In genomic region chr5:61277190-61277589, GRCh38 we compare ENCODE assay signal across 8 cellular contexts. TPM values are rescaled to one million over a fixed set of nuclear protein-coding genes. Genes with fewer than 3 reads are reported as not detected.
DNase-seq lines count a peak whose midpoint lies in the region; ATAC-seq and TF ChIP-seq lines count a peak whose summit lies in the region.

No MANE protein-coding gene starts in this region.

- no peaks in the 10 kb centered on the region for H3K36me3 Mint-ChIP-seq in activated naive CD4-positive, alpha-beta T cell treated with anti-CD3 and anti-CD28 coated beads, Interleukin-2, amount 50 U/mL, for 72 hours

- H3K27me3 ChIP-seq in kidney epithelial cell (ENCODE audit: control insufficient read depth, insufficient read depth, low read length) = no peaks in the 10 kb centered on the region

- ATAC-seq in activated naive CD4-positive, alpha-beta T cell treated with anti-CD3 and anti-CD28 coated beads, Interleukin-2, amount 50 U/mL, for 72 hours = peak; percentile 28 to 29

- TF ChIP-seq CTCF in GM20000 (IDR thresholded peaks at IDR 0.05; ENCODE audit: extremely low read depth, missing control alignments) (no peak), kidney epithelial cell (IDR thresholded peaks at IDR 0.05; ENCODE audit: insufficient read depth, low read length, poor library complexity, severe bottlenecking) (peak; percentile 44)

- H3K36me3 ChIP-seq in kidney epithelial cell (ENCODE audit: control insufficient read depth, insufficient read depth, low read length) = no peaks in the 10 kb centered on the region

- peak; percentile 28 for DNase-seq in AG08395 (ENCODE audit: low spot score)
- peak; percentile 43 for DNase-seq in GM20000 (ENCODE audit: low spot score)
- no peak for DNase-seq in activated naive CD4-positive, alpha-beta T cell treated with anti-CD3 and anti-CD28 coated beads, Interleukin-2, amount 50 U/mL, for 72 hours (ENCODE audit: low spot score in 2 of 2)
- no peak for DNase-seq in kidney epithelial cell (ENCODE audit: low read depth)
- DNase-seq in SIG-M5 treated with dmso at 0.1 percent for 504 hours (lab: John Stamatoyannopoulos, UW; ENCODE audit: unreplicated experiment) = no peak
- DNase-seq in NCI-H524 treated with DMSO at 0.1 percent for 48 hours (lab: John Stamatoyannopoulos, UW) = no peak
- no peak for DNase-seq in GF-D8 (lab: John Stamatoyannopoulos, UW)
- DNase-seq in kidney glomerular epithelial cell (lab: John Stamatoyannopoulos, UW) = no peak

- H3K9me3 Mint-ChIP-seq in activated naive CD4-positive, alpha-beta T cell treated with anti-CD3 and anti-CD28 coated beads, Interleukin-2, amount 50 U/mL, for 72 hours = peaks cover 0 to 5% of the 10 kb centered on the region in 2 donors

- no peak overlapping the region for H3K4me3 ChIP-seq in kidney epithelial cell (ENCODE audit: low read depth, low read length)

- peak overlapping the region; percentile 58 to 81 for H3K27ac Mint-ChIP-seq in activated naive CD4-positive, alpha-beta T cell treated with anti-CD3 and anti-CD28 coated beads, Interleukin-2, amount 50 U/mL, for 72 hours

RNA-seq across cellular contexts. Expression of gene ZSWIM6, which starts 54.9 kb away (rescaled TPM):
- 1 to 10 TPM; 5.3 to 6.2 TPM for total RNA-seq in activated naive CD4-positive, alpha-beta T cell treated with anti-CD3 and anti-CD28 coated beads, Interleukin-2, amount 50 U/mL, for 72 hours
- total RNA-seq in kidney epithelial cell = 18.5 and 22.5 TPM in 2 replicates

Comparison
In these comparisons a context has a peak if more than half of its experiments do, and no peak if none do; other contexts are left out.
1. DNase-seq: peak in AG08395 (single experiment) and GM20000 (single experiment); none in activated naive CD4-positive, alpha-beta T cell treated with anti-CD3 and anti-CD28 coated beads, Interleukin-2, amount 50 U/mL, for 72 hours (0 of 2), kidney epithelial cell (single experiment), SIG-M5 treated with dmso at 0.1 percent for 504 hours (single experiment), NCI-H524 treated with DMSO at 0.1 percent for 48 hours (single experiment), GF-D8 (single experiment) and kidney glomerular epithelial cell (single experiment).